20 cellular contexts compared by ENCODE assay signal in the genomic region with DNA sequence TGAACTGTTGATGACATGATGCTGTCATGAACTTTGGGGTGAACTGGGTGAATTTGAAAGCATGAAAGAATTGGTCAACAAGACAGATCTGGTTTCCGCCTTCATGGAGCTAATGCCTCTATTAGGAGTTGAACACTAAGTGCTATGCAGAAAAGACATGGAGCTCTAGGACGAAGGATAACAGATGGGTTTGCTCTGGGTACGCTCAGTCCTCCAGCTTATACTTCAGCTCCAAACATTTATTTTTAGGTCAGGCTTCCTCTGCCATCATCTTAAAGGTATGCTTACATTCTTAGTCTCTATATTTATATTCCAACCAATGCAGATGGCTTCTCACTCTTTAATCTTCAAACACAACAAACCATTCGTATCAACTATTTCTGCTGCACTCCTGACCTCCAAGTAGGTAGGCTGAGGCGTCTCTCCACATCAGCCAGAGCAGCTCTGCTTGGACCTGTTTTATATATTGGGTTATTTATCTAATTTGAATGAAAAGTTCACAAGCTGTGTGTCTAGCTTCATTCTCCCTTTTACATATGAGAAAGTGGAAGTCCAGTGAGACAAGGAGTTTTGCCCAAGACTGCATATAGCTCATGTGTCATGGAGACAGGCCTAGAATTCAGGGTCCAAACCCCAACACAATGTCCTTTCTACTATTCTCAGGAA.
"Had no signal": no experiment of that assay in that cellular context is flagged by ENCODE, and none has a peak within 500 bp of the region (broad histone marks: within the 10 kb centered on the region; RNA-seq: fewer than 3 reads in every experiment).

No MANE protein-coding gene starts in this region.

- H3K4me3 ChIP-seq: colonic mucosa, dorsolateral prefrontal cortex, lung, pancreas, vagina had no signal

- H3K4me1 Mint-ChIP-seq: activated naive CD8-positive, alpha-beta T cell treated with anti-CD3 and anti-CD28 coated beads for 36 hours; mesothelial cell of epicardium; nephron had no signal

- H3K4me3 Mint-ChIP-seq: activated naive CD8-positive, alpha-beta T cell treated with anti-CD3 and anti-CD28 coated beads for 36 hours; activated T-cell treated with anti-CD3 and anti-CD28 coated beads, Interleukin-2, amount 50 U/mL, for 24 hours; effector memory CD8-positive, alpha-beta T cell; mesothelial cell of epicardium; nephron had no signal

- H3K9me3 ChIP-seq: colonic mucosa, neutrophil, pancreas, vagina had no signal

- H3K27me3 ChIP-seq: colonic mucosa, dorsolateral prefrontal cortex, pancreas, vagina had no signal

- ATAC-seq: effector memory CD8-positive, alpha-beta T cell; esophagus mucosa; pancreas; stimulated activated naive CD8-positive, alpha-beta T cell treated with anti-CD3 and anti-CD28 coated beads, Interleukin-15, Interleukin-2, amounts not matched to agents 100 U/mL and 50 U/mL, for 24 hours had no signal

- H3K9me3 Mint-ChIP-seq: activated naive CD8-positive, alpha-beta T cell treated with anti-CD3 and anti-CD28 coated beads for 36 hours; activated T-cell treated with anti-CD3 and anti-CD28 coated beads, Interleukin-2, amount 50 U/mL, for 24 hours; activated T-helper 2 cell treated with anti-CD3 and anti-CD28 coated beads, Interferon-gamma antibody, Interleukin-2, Interleukin-4, amounts not matched to agents 10 μg/mL and 5 μg/mL and 100 μg/mL, durations not matched to agents 14 hours and 24 hours and 36 hours; effector memory CD8-positive, alpha-beta T cell; nephron had no signal

- H3K36me3 ChIP-seq: colonic mucosa, neutrophil, pancreas, vagina had no signal

- H3K27ac Mint-ChIP-seq: activated naive CD8-positive, alpha-beta T cell treated with anti-CD3 and anti-CD28 coated beads for 36 hours; activated T-cell treated with anti-CD3 and anti-CD28 coated beads, Interleukin-2, amount 50 U/mL, for 24 hours; activated T-helper 2 cell treated with anti-CD3 and anti-CD28 coated beads, Interferon-gamma antibody, Interleukin-2, Interleukin-4, amounts not matched to agents 10 μg/mL and 5 μg/mL and 100 μg/mL, durations not matched to agents 14 hours and 24 hours and 36 hours; effector memory CD8-positive, alpha-beta T cell; mesothelial cell of epicardium; nephron had no signal

- H3K36me3 Mint-ChIP-seq: activated naive CD8-positive, alpha-beta T cell treated with anti-CD3 and anti-CD28 coated beads for 36 hours; mesothelial cell of epicardium had no signal

- DNase-seq: activated naive CD4-positive, alpha-beta T cell; activated naive CD8-positive, alpha-beta T cell treated with anti-CD3 and anti-CD28 coated beads for 36 hours; activated T-cell treated with anti-CD3 and anti-CD28 coated beads, Interleukin-2, amount 50 U/mL, for 24 hours; colonic mucosa; dorsolateral prefrontal cortex; effector memory CD8-positive, alpha-beta T cell; kidney; pancreas; stimulated activated CD4-positive, alpha-beta T cell treated with anti-CD3 and anti-CD28 coated beads, Interleukin-12 subunit alpha, Interleukin-12 subunit beta, amount 100 ng/mL, for 4 hours; stimulated activated CD4-positive, alpha-beta T cell treated with anti-CD3 and anti-CD28 coated beads, Interleukin-4, amount 100 ng/mL, for 4 hours; stimulated activated naive CD8-positive, alpha-beta T cell treated with anti-CD3 and anti-CD28 coated beads, Interleukin-15, Interleukin-2, amounts not matched to agents 100 U/mL and 50 U/mL, for 24 hours; T-helper 1 cell; trophoblast cell had no signal

- H3K4me1 ChIP-seq: colonic mucosa, pancreas, vagina had no signal

- H3K27ac ChIP-seq: colonic mucosa, dorsolateral prefrontal cortex, neutrophil, pancreas, vagina had no signal
